7 cellular contexts compared by ENCODE assay signal in the genomic region with DNA sequence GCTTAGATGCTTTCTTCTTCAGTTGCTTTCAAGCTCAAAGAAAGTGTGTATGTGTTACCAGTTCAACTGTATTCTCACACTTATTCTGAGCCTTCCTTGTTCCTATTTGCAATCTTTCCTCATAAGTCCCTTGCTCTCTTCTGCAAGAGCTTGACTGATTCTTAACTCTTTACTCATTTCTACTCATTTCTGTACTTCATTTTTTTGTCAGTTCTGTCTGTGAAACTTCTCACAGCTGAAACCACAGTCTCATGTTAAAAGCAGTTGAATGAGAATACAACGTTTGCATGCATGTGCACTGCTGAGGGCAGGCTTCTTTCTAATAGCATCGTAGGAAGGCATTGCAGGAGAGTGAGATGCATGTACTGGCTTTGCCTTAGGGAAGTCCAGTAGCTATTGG.
ATAC-seq lines count a peak whose summit lies in the region.

No MANE protein-coding gene starts in this region.

- ATAC-seq in GM18519 (IDR thresholded peaks at IDR 0.05; ENCODE audit: low FRiP score, unreplicated experiment) (peak; percentile 92), GM19452 (IDR thresholded peaks at IDR 0.05; ENCODE audit: unreplicated experiment) (peak; percentile 82), GM21515 (IDR thresholded peaks at IDR 0.05; ENCODE audit: unreplicated experiment) (peak; percentile 91), HG02642 (IDR thresholded peaks at IDR 0.05; ENCODE audit: poor library complexity, unreplicated experiment) (peak; percentile 89), HG02973 (IDR thresholded peaks at IDR 0.05; ENCODE audit: unreplicated experiment) (peak; percentile 90), HG03280 (IDR thresholded peaks at IDR 0.05; ENCODE audit: unreplicated experiment) (peak; percentile 80), HG03565 (IDR thresholded peaks at IDR 0.05; ENCODE audit: unreplicated experiment) (peak; percentile 87)

Comparison
In these comparisons a context has a peak if more than half of its experiments do, and no peak if none do; other contexts are left out.
1. Peak in every context shown above with its lines: ATAC-seq.